ENCODE assay signal across 27 cellular contexts in genomic region chr6:39998126-39998525, GRCh38.
"Had no signal": no experiment of that assay in that cellular context is flagged by ENCODE, and none has a peak within 500 bp of the region (broad histone marks: within the 10 kb centered on the region; RNA-seq: fewer than 3 reads in every experiment).

No MANE protein-coding gene starts in this region.

- H3K27me3 ChIP-seq: brain microvascular endothelial cell, MG63 had no signal

- H3K27ac ChIP-seq: brain microvascular endothelial cell, SK-N-MC, VCaP had no signal

- FAIRE-seq: TTC549 had no signal

- H3K36me3 ChIP-seq: brain microvascular endothelial cell, MG63 had no signal

- ATAC-seq: activated CD4-positive, alpha-beta T cell treated with anti-CD3 and anti-CD28 coated beads for 36 hours; activated T-helper 17 cell treated with anti-CD3 and anti-CD28 coated beads, Interleukin-2, amount 50 U/mL, for 72 hours; Panc1; Right ventricle myocardium inferior; T-cell had no signal

- H3K4me3 ChIP-seq: MG63, SK-N-MC had no signal

- DNase-seq: activated CD4-positive, alpha-beta memory T cell treated with anti-CD3 and anti-CD28 coated beads, Interleukin-2, amount 10 ng/mL, durations not matched to agents 7 days and 5 days; activated CD4-positive, alpha-beta T cell treated with anti-CD3 and anti-CD28 coated beads for 36 hours; activated CD4-positive, alpha-beta T cell treated with anti-CD3 and anti-CD28 coated beads, Interleukin-2, amount 50 U/mL, for 1 hour; activated gamma-delta T cell treated with Interleukin-2 at 50 U/mL for 16 hours; activated naive CD4-positive, alpha-beta T cell treated with anti-CD3 and anti-CD28 coated beads, Interleukin-2, amount 10 ng/mL, durations not matched to agents 7 days and 5 days; activated naive CD8-positive, alpha-beta T cell treated with anti-CD3 and anti-CD28 coated beads for 36 hours; activated T-cell treated with anti-CD3 and anti-CD28 coated beads for 4 hours; activated T-cell treated with anti-CD3 and anti-CD28 coated beads, Interleukin-2, amount 50 U/mL, for 48 hours; brain microvascular endothelial cell; cerebellar nuclear complex; MG63; MV-4-11; NCI-H1105; NCI-H1436 treated with DMSO at 0.1 percent for 48 hours; NCI-H187; NCI-H524 treated with DMSO at 0.1 percent for 48 hours; NCI-H82; RPMI8226; T-cell; T-helper 2 cell; T1000 had no signal

- H3K9me3 ChIP-seq: MG63 had no signal
